ENCODE assay signal across 9 cellular contexts in the genomic region with DNA sequence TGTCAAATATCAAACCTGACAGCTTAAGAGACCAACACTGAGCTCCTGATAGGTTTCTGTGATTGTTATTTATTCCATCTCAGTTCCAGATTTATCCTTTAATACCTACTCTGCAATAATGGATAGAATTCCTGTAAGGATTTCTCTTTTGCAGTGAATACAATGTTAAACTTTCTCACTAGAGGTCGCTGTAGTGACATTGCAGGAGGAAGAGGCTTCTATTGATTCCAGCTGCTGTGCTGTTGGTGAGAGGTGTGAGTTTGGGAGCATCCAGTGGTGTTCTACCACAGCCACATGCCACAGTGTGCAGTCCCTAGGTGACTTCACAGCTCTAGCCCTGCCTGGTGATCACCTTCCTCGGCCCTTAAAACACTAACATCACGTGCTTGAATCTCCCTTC. TPM values are rescaled to one million over a fixed set of nuclear protein-coding genes. Genes with fewer than 3 reads are reported as not detected.
DNase-seq lines count a peak whose midpoint lies in the region; FAIRE-seq and TF ChIP-seq lines count a peak whose summit lies in the region.
"Had no signal": no experiment of that assay in that cellular context is flagged by ENCODE, and none has a peak within 500 bp of the region (broad histone marks: within the 10 kb centered on the region; RNA-seq: fewer than 3 reads in every experiment).

No MANE protein-coding gene starts in this region.

- H3K27ac Mint-ChIP-seq in nephron: no peak overlapping the region
- no peak overlapping the region for H3K27ac Mint-ChIP-seq in activated CD4-positive, alpha-beta memory T cell treated with anti-CD3 and anti-CD28 coated beads for 36 hours

- TF ChIP-seq CTCF in brain microvascular endothelial cell (IDR thresholded peaks at IDR 0.05; ENCODE audit: low read depth, low read length, missing control alignments) (peak; percentile 61), nephron (IDR thresholded peaks at IDR 0.05; ENCODE audit: unreplicated experiment in 3 of 3) (peak; percentile 44 to 59 (median 46)), vagina (IDR thresholded peaks at IDR 0.05) (no peak)

- H3K4me3 ChIP-seq in brain microvascular endothelial cell (ENCODE audit: low read depth, low read length) (no peak overlapping the region), vagina (no peak overlapping the region)

- H3K9me3 Mint-ChIP-seq in nephron: peaks cover 4% of the 10 kb centered on the region
- H3K9me3 Mint-ChIP-seq in activated CD4-positive, alpha-beta memory T cell treated with anti-CD3 and anti-CD28 coated beads for 36 hours: no peaks in the 10 kb centered on the region

- in situ Hi-C loops in brain microvascular endothelial cell (cut with HindIII; ENCODE audit: low pct_ligation_motif_present, low sequenced_read_pairs): no loop called here

- H3K27me3 ChIP-seq in brain microvascular endothelial cell (replicated peaks) (no peaks in the 10 kb centered on the region), vagina (no peaks in the 10 kb centered on the region)

- H3K36me3 Mint-ChIP-seq in nephron (ENCODE audit: low read depth): no peaks in the 10 kb centered on the region
- no peaks in the 10 kb centered on the region for H3K36me3 Mint-ChIP-seq in activated CD4-positive, alpha-beta memory T cell treated with anti-CD3 and anti-CD28 coated beads for 36 hours

- CTCF ChIA-PET in activated CD4-positive, alpha-beta memory T cell treated with anti-CD3 and anti-CD28 coated beads for 36 hours (lab: Charles Lee): no interaction called here

- no peaks in the 10 kb centered on the region for H3K4me1 Mint-ChIP-seq in nephron
- no peaks in the 10 kb centered on the region for H3K4me1 Mint-ChIP-seq in activated CD4-positive, alpha-beta memory T cell treated with anti-CD3 and anti-CD28 coated beads for 36 hours (ENCODE audit: low read depth)

- no peaks in the 10 kb centered on the region for H3K9me3 ChIP-seq in vagina

- H3K27ac ChIP-seq in brain microvascular endothelial cell (no peak overlapping the region), vagina (no peak overlapping the region)

- intact Hi-C loops in activated CD4-positive, alpha-beta memory T cell treated with anti-CD3 and anti-CD28 coated beads for 36 hours (cut with micrococcal nuclease): no loop called here
- intact Hi-C loops in vagina (cut with DNase I): no loop called here

- H3K27me3 Mint-ChIP-seq in nephron (ENCODE audit: low read depth): no peaks in the 10 kb centered on the region
- H3K27me3 Mint-ChIP-seq in activated CD4-positive, alpha-beta memory T cell treated with anti-CD3 and anti-CD28 coated beads for 36 hours: no peaks in the 10 kb centered on the region

- DNase-seq in GM12892 (ENCODE audit: insufficient read length) (no peak), MV-4-11 (lab: John Stamatoyannopoulos, UW) (peak; percentile 2), brain microvascular endothelial cell (no peak), vagina (ENCODE audit: extremely low spot score in 2 of 2) (no peak), AG20443 (ENCODE audit: low spot score) (no peak)
- no peak for DNase-seq in activated CD4-positive, alpha-beta memory T cell treated with anti-CD3 and anti-CD28 coated beads for 36 hours
- no peak for DNase-seq in activated T-cell treated with anti-CD3 and anti-CD28 coated beads, Interleukin-2, amount 50 U/mL, for 48 hours

- TF ChIP-seq POLR2A in GM12892 (IDR thresholded peaks at IDR 0.05; ENCODE audit: low read depth, low read length): no peak
- no peak for TF ChIP-seq POLR2A in vagina (IDR thresholded peaks at IDR 0.05)

- H3K4me3 Mint-ChIP-seq in nephron: no peak overlapping the region
- no peak overlapping the region for H3K4me3 Mint-ChIP-seq in activated CD4-positive, alpha-beta memory T cell treated with anti-CD3 and anti-CD28 coated beads for 36 hours

- no peaks in the 10 kb centered on the region for H3K4me1 ChIP-seq in vagina

- POLR2A ChIA-PET in activated CD4-positive, alpha-beta memory T cell treated with anti-CD3 and anti-CD28 coated beads for 36 hours (lab: Charles Lee): no interaction called here

- H3K36me3 ChIP-seq in brain microvascular endothelial cell (replicated peaks): no peaks in the 10 kb centered on the region
- no peaks in the 10 kb centered on the region for H3K36me3 ChIP-seq in vagina

- FAIRE-seq in GM12892 (lab: Jason Lieb, UNC): peak; percentile 50

RNA-seq across cellular contexts. Expression of a gene that starts 34.6 kb away (rescaled TPM):
- polyA plus RNA-seq in GM12892 (2012; ENCODE audit: missing spikeins): not detected
- total RNA-seq in activated CD4-positive, alpha-beta memory T cell treated with anti-CD3 and anti-CD28 coated beads for 36 hours: not detected
- not detected for total RNA-seq in vagina
- total RNA-seq: glomerular endothelial cell had no signal

Comparison
In these comparisons a context has a peak if more than half of its experiments do, and no peak if none do; other contexts are left out.
1. CTCF ChIP-seq: peak in brain microvascular endothelial cell (single experiment) and nephron (3 of 3); none in vagina (0 of 3).